In the genomic region with DNA sequence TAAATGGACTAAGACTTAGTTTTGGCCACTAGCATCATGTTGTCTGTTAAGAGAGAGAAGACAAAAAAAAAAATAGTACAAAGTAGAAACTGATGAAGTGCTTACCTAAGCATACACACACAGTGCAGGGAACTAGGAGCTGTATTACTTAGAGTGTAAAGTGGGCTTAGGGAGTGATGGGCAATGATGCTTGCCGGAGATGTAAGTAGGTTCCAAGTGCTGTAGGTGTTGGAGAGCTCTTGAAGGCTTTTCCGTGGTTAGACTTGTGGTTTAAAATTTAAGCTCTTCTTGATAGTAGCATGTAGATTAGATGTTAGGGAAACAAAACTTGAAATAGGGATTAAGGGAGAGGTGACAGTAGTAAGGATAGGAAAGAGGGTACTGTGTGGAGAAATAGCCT, we compare ENCODE assay signal across 8 cellular contexts. TPM values are rescaled to one million over a fixed set of nuclear protein-coding genes. Genes with fewer than 3 reads are reported as not detected.
DNase-seq lines count a peak whose midpoint lies in the region; ATAC-seq, FAIRE-seq and TF ChIP-seq lines count a peak whose summit lies in the region.

No MANE protein-coding gene starts in this region.

- no peak for ATAC-seq in T-cell (replicated peaks in 1 of 4)
- no peak for ATAC-seq in HG03432 (IDR thresholded peaks at IDR 0.05; ENCODE audit: unreplicated experiment)

- H3K36me3 Mint-ChIP-seq in HFFc6 (ENCODE audit: low read depth) (peaks cover 8% of the 10 kb centered on the region), T-cell (peaks cover 5% of the 10 kb centered on the region)

- no peak overlapping the region for H3K27ac ChIP-seq in small intestine (ENCODE audit: low read depth in 1 of 2, low read length in 1 of 2)

- FAIRE-seq in small intestine (lab: Jason Lieb, UNC), result no peak

- H3K4me3 Mint-ChIP-seq in HFFc6, result peak overlapping the region; percentile 84
- peak overlapping the region; percentile 67 to 94 (median 94) for H3K4me3 Mint-ChIP-seq in T-cell

- POLR2A ChIA-PET in T-cell (lab: Charles Lee), result interaction anchor here (0.6 to 1.0 kb wide), 3 partner anchors 98 to 110 kb away, joined by 3 to 4 read pairs (median 4); a partner anchor contains a TSS

- H3K27me3 Mint-ChIP-seq in HFFc6 (ENCODE audit: insufficient read depth) (no peaks in the 10 kb centered on the region; the same call in none of the 2 replicates), T-cell (no peaks in the 10 kb centered on the region)

- no peaks in the 10 kb centered on the region for H3K36me3 ChIP-seq in small intestine (ENCODE audit: control insufficient read depth in 2 of 2, insufficient read depth in 2 of 2, low read length in 2 of 2)

- H3K27ac Mint-ChIP-seq in HFFc6 (peak overlapping the region; percentile 96; the same call in 1 of the 2 replicates), T-cell (peak overlapping the region; percentile 95 to 98)

- no peaks in the 10 kb centered on the region for H3K4me1 ChIP-seq in small intestine (ENCODE audit: control insufficient read depth in 2 of 2, insufficient read depth in 1 of 2, low read depth in 1 of 2, low read length in 1 of 2)

- peak; percentile 9 for DNase-seq in AG10803 (ENCODE audit: low read depth)
- no peak for DNase-seq in HFFc6
- no peak for DNase-seq in T-cell
- peak; percentile 36 for DNase-seq in fibroblast of villous mesenchyme (ENCODE audit: low read depth)
- DNase-seq in small intestine, result peak; percentile 19
- no peak for DNase-seq in activated effector memory CD4-positive, alpha-beta T cell treated with Interleukin-2 at 50 U/mL for 16 hours
- DNase-seq in NCI-H2196 (lab: John Stamatoyannopoulos, UW; ENCODE audit: unreplicated experiment), result no peak

- H3K9me3 Mint-ChIP-seq in HFFc6 (peaks cover 7% of the 10 kb centered on the region; the same call in 1 of the 2 replicates), T-cell (no peaks in the 10 kb centered on the region)

- TF ChIP-seq CTCF in AG10803 (conservative IDR thresholded peaks at IDR 0.05; ENCODE audit: low read length) (no peak), HFFc6 (IDR thresholded peaks at IDR 0.05) (no peak), fibroblast of villous mesenchyme (IDR thresholded peaks at IDR 0.05; ENCODE audit: insufficient read depth, low read depth, low read length) (no peak)

- H3K27me3 ChIP-seq in small intestine (ENCODE audit: control insufficient read depth in 2 of 2, insufficient read depth in 2 of 2, low read length in 2 of 2), result no peaks in the 10 kb centered on the region

- 9 to 11% (median 10%) methylated on average over 2 of the region's 2 CpGs for WGBS in small intestine, 3 donors

- peaks cover 44% of the 10 kb centered on the region for H3K4me1 Mint-ChIP-seq in HFFc6 (ENCODE audit: low read depth)
- peaks cover 69 to 72% (median 71%) of the 10 kb centered on the region in 3 donors for H3K4me1 Mint-ChIP-seq in T-cell

- CTCF ChIA-PET in T-cell (lab: Charles Lee), result interaction anchor here (0.6 to 1.3 kb wide), 2 partner anchors 39 to 45 kb away, joined by 3 to 5 read pairs; no protein-coding TSS in a partner anchor

- no peaks in the 10 kb centered on the region for H3K9me3 ChIP-seq in small intestine (ENCODE audit: control insufficient read depth, low read depth)

- H3K4me3 ChIP-seq in AG10803 (ENCODE audit: low read length) (peak overlapping the region; percentile 76), fibroblast of villous mesenchyme (ENCODE audit: low read depth, low read length) (peak overlapping the region; percentile 88), small intestine (ENCODE audit: low read depth in 1 of 2, low read length in 2 of 2) (peak overlapping the region in 1 of 2 donors; percentile 69)

RNA-seq across cellular contexts. Expression of a gene that starts 34.7 kb away (rescaled TPM):
- total RNA-seq in HFFc6 (2021; fragmentation: NEBNext Ultra II Directional; extraction: Animal tissue kit (Norgen Biotek cat#: 25700)), result 10 to 100 TPM; 11.5 to 16.3 (median 13.0) TPM
- total RNA-seq in T-cell, result 10 to 100 TPM; 24.8 to 28.3 (median 25.5) TPM
- 14.5 and 21.6 TPM in 2 replicates for total RNA-seq in fibroblast of villous mesenchyme
- 100 to 1,000 TPM in 2 of 3 donors, 10 to 100 TPM in 1; 55.3 to 264 (median 161) TPM for polyA plus RNA-seq in small intestine

Comparison
In these comparisons a context has a peak if more than half of its experiments do, and no peak if none do; other contexts are left out.
1. DNase-seq: peak in AG10803 (single experiment), fibroblast of villous mesenchyme (single experiment) and small intestine (single experiment); none in HFFc6 (single experiment), T-cell (0 of 34), activated effector memory CD4-positive, alpha-beta T cell treated with Interleukin-2 at 50 U/mL for 16 hours (single experiment) and NCI-H2196 (single experiment).